12 cellular contexts compared by ENCODE assay signal in the genomic region with DNA sequence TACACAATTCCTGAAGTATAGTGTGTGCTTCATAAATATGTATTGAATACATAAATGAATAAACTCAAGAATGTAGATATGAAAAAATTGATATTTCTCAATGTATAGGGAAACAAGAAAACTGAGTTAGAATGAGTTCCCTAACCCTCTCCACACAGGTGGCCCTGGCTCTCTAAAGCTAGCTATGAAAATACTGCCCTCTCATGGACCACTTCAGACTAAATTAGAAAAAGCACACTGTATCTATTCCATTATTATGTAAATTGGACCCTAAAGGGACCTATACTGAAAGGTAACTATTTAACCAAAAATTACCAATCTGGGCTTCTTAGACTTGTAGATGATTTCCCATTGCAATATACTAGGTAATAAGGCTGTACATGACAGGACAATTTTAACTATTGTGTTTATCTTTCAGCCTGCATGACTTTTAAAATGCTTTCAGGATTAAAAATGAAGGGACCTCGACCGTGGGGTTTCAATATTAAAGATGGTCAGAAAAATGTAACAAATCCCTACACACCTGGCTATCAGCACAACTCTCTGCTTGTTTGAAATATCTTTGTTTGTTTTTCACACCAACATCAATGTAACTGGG.
A peak's percentile ranks its signal among the peaks of the same experiment; 100 is the strongest.
DNase-seq lines count a peak whose midpoint lies in the region; ATAC-seq and TF ChIP-seq lines count a peak whose summit lies in the region.
"Had no signal": no experiment of that assay in that cellular context is flagged by ENCODE, and none has a peak within 500 bp of the region (broad histone marks: within the 10 kb centered on the region; RNA-seq: fewer than 3 reads in every experiment).

No MANE protein-coding gene starts in this region.

- no peak overlapping the region for H3K4me2 ChIP-seq in MM.1S (ENCODE audit: low read depth, low read length)

- no peak overlapping the region for H3K4me3 Mint-ChIP-seq in activated naive CD4-positive, alpha-beta T cell treated with anti-CD3 and anti-CD28 coated beads for 36 hours

- H3K27me3 ChIP-seq in MM.1S (replicated peaks; ENCODE audit: insufficient read depth, low read length) (no peaks in the 10 kb centered on the region), liver (ENCODE audit: control insufficient read depth in 4 of 4, insufficient read depth in 4 of 4, low read length in 3 of 4) (peaks cover 0 to 3% (median 0%) of the 10 kb centered on the region in 4 donors), suprapubic skin (no peaks in the 10 kb centered on the region)

- peak; percentile 48 to 67 for TF ChIP-seq RAD21 in liver (IDR thresholded peaks at IDR 0.05)

- H3K27ac Mint-ChIP-seq in activated naive CD4-positive, alpha-beta T cell treated with anti-CD3 and anti-CD28 coated beads for 36 hours, result no peak overlapping the region

- CTCF ChIA-PET in activated naive CD4-positive, alpha-beta T cell treated with anti-CD3 and anti-CD28 coated beads for 36 hours (lab: Charles Lee), result no interaction called here

- no peak for TF ChIP-seq POLR2A in suprapubic skin (IDR thresholded peaks at IDR 0.05)

- no peaks in the 10 kb centered on the region for H3K79me2 ChIP-seq in MM.1S (ENCODE audit: low read length)

- intact Hi-C loops in activated naive CD4-positive, alpha-beta T cell treated with anti-CD3 and anti-CD28 coated beads for 36 hours (cut with micrococcal nuclease), result no loop called here

- H3K9me3 Mint-ChIP-seq in activated naive CD4-positive, alpha-beta T cell treated with anti-CD3 and anti-CD28 coated beads for 36 hours, result no peaks in the 10 kb centered on the region

- H3K9me2 ChIP-seq in MM.1S (replicated peaks; ENCODE audit: insufficient read depth, low read length), result no peaks in the 10 kb centered on the region

- H3K9ac ChIP-seq in MM.1S (ENCODE audit: low read length), result no peak overlapping the region
- no peak overlapping the region for H3K9ac ChIP-seq in liver (ENCODE audit: low read depth in 1 of 2, low read length in 2 of 2)

- no peak overlapping the region for H3K27ac ChIP-seq in MM.1S (ENCODE audit: low read length)
- H3K27ac ChIP-seq in VCaP, result no peak overlapping the region
- no peak overlapping the region for H3K27ac ChIP-seq in liver (ENCODE audit: low read depth in 1 of 2, low read length in 2 of 2)
- no peak overlapping the region for H3K27ac ChIP-seq in suprapubic skin

- no peaks in the 10 kb centered on the region for H3K4me1 Mint-ChIP-seq in activated naive CD4-positive, alpha-beta T cell treated with anti-CD3 and anti-CD28 coated beads for 36 hours (ENCODE audit: low read depth)

- ATAC-seq in HG03280 (IDR thresholded peaks at IDR 0.05; ENCODE audit: unreplicated experiment), result no peak
- ATAC-seq: stimulated activated naive CD8-positive, alpha-beta T cell treated with anti-CD3 and anti-CD28 coated beads, Interleukin-15, Interleukin-2, amounts not matched to agents 100 U/mL and 50 U/mL, for 24 hours had no signal

- H3K27me3 Mint-ChIP-seq in activated naive CD4-positive, alpha-beta T cell treated with anti-CD3 and anti-CD28 coated beads for 36 hours (ENCODE audit: low read depth), result no peaks in the 10 kb centered on the region

- H3K36me3 Mint-ChIP-seq in activated naive CD4-positive, alpha-beta T cell treated with anti-CD3 and anti-CD28 coated beads for 36 hours (ENCODE audit: low read depth), result no peaks in the 10 kb centered on the region

- DNase-seq in DMS114 treated with DMSO at 0.1 percent for 48 hours (lab: John Stamatoyannopoulos, UW; ENCODE audit: unreplicated experiment), result peak; percentile 7
- peak; percentile 78 for DNase-seq in MM.1S
- no peak for DNase-seq in activated CD4-positive, alpha-beta T cell treated with anti-CD3 and anti-CD28 coated beads, Interleukin-2, amount 50 U/mL, for 4 hours
- DNase-seq in suprapubic skin (ENCODE audit: low spot score in 2 of 2), result no peak
- DNase-seq in activated naive CD4-positive, alpha-beta T cell treated with anti-CD3 and anti-CD28 coated beads for 36 hours, result no peak
- DNase-seq: DND-41; mesenchymal stem cell; stimulated activated naive CD8-positive, alpha-beta T cell treated with anti-CD3 and anti-CD28 coated beads, Interleukin-15, Interleukin-2, amounts not matched to agents 100 U/mL and 50 U/mL, for 24 hours had no signal

- peak; percentile 69 for TF ChIP-seq CTCF in MM.1S (IDR thresholded peaks at IDR 0.05; ENCODE audit: low read length)
- peak; percentile 84 for TF ChIP-seq CTCF in VCaP (conservative IDR thresholded peaks at IDR 0.05)
- no peak for TF ChIP-seq CTCF in liver (IDR thresholded peaks at IDR 0.05; ENCODE audit: low read depth, low read length, missing input control)
- TF ChIP-seq CTCF in suprapubic skin (IDR thresholded peaks at IDR 0.05), result no peak

- H3K36me3 ChIP-seq in MM.1S (replicated peaks; ENCODE audit: insufficient read depth, low read length) (no peaks in the 10 kb centered on the region), liver (ENCODE audit: control insufficient read depth in 4 of 4, insufficient read depth in 3 of 4, low read depth in 1 of 4, low read length in 3 of 4) (no peaks in the 10 kb centered on the region), suprapubic skin (no peaks in the 10 kb centered on the region)
- H3K36me3 ChIP-seq: HAP-1 had no signal

- no peak overlapping the region for H3K4me3 ChIP-seq in MM.1S (ENCODE audit: low read length)
- H3K4me3 ChIP-seq in liver (ENCODE audit: low read depth in 1 of 3, low read length in 3 of 3), result no peak overlapping the region
- H3K4me3 ChIP-seq in suprapubic skin, result no peak overlapping the region
- H3K4me3 ChIP-seq: HAP-1 had no signal

- WGBS in liver, result 69% methylated on average over 2 of the region's 2 CpGs
- WGBS in suprapubic skin, result 82% methylated on average over 2 of the region's 2 CpGs

- no peaks in the 10 kb centered on the region for H3K9me3 ChIP-seq in MM.1S (replicated peaks; ENCODE audit: insufficient read depth, low read length)
- no peaks in the 10 kb centered on the region for H3K9me3 ChIP-seq in liver (ENCODE audit: control insufficient read depth in 4 of 4, low read length in 3 of 4)
- no peaks in the 10 kb centered on the region for H3K9me3 ChIP-seq in suprapubic skin
- H3K9me3 ChIP-seq: HAP-1 had no signal

- TF ChIP-seq EP300 in suprapubic skin (IDR thresholded peaks at IDR 0.05), result no peak

- no peak overlapping the region for H2AFZ ChIP-seq in MM.1S (ENCODE audit: low read length)

- H3K4me1 ChIP-seq in MM.1S (ENCODE audit: low read length), result peaks cover 27% of the 10 kb centered on the region
- H3K4me1 ChIP-seq in liver (ENCODE audit: control insufficient read depth in 4 of 4, insufficient read depth in 4 of 4, low read length in 3 of 4), result no peaks in the 10 kb centered on the region
- no peaks in the 10 kb centered on the region for H3K4me1 ChIP-seq in suprapubic skin
- H3K4me1 ChIP-seq: HAP-1 had no signal

- no peaks in the 10 kb centered on the region for H4K20me1 ChIP-seq in MM.1S (ENCODE audit: insufficient read depth, low read length)

- no peaks in the 10 kb centered on the region; the same call in 1 of the 2 replicates for H3F3A ChIP-seq in MM.1S (ENCODE audit: insufficient read depth, low read length)

TF ChIP-seq in liver, 16 proteins besides CTCF, POLR2A, EP300 and RAD21:
- TF ChIP-seq NR2F2 (IDR thresholded peaks at IDR 0.05), result no peak

Comparison
In these comparisons a context has a peak if more than half of its experiments do, and no peak if none do; other contexts are left out.
1. DNase-seq: peak in DMS114 treated with DMSO at 0.1 percent for 48 hours (single experiment) and MM.1S (single experiment); none in activated CD4-positive, alpha-beta T cell treated with anti-CD3 and anti-CD28 coated beads, Interleukin-2, amount 50 U/mL, for 4 hours (0 of 2), suprapubic skin (0 of 2) and activated naive CD4-positive, alpha-beta T cell treated with anti-CD3 and anti-CD28 coated beads for 36 hours (single experiment).
2. CTCF ChIP-seq: peak in MM.1S (single experiment) and VCaP (single experiment); none in liver (single experiment) and suprapubic skin (0 of 2).